8 cellular contexts compared by ENCODE assay signal in genomic region chr19:34481861-34482379, GRCh38. TPM values are rescaled to one million over a fixed set of nuclear protein-coding genes. Genes with fewer than 3 reads are reported as not detected.
DNase-seq lines count a peak whose midpoint lies in the region; ATAC-seq, FAIRE-seq and TF ChIP-seq lines count a peak whose summit lies in the region.

No MANE protein-coding gene starts in this region.

- H3K4me3 Mint-ChIP-seq in activated CD8-positive, alpha-beta memory T cell treated with anti-CD3 and anti-CD28 coated beads, Interleukin-2, amount 10 ng/mL, durations not matched to agents 7 days and 5 days: no peak overlapping the region

- no peak for TF ChIP-seq EP300 in SK-N-SH (IDR thresholded peaks at IDR 0.05; ENCODE audit: borderline replicate concordance in 1 of 2, low read depth in 1 of 2, low read length in 1 of 2)

- H3K27ac ChIP-seq in SK-N-SH (ENCODE audit: low read depth in 2 of 2, low read length in 1 of 2) (no peak overlapping the region), pancreas (no peak overlapping the region)

- peaks cover 48% of the 10 kb centered on the region for H3K27me3 Mint-ChIP-seq in activated CD8-positive, alpha-beta memory T cell treated with anti-CD3 and anti-CD28 coated beads, Interleukin-2, amount 10 ng/mL, durations not matched to agents 7 days and 5 days

- ATAC-seq in pancreas (peak in 3 of 4 donors; percentile 33 to 46 (median 34)), GM19351 (IDR thresholded peaks at IDR 0.05; ENCODE audit: unreplicated experiment) (no peak)
- ATAC-seq in activated CD8-positive, alpha-beta memory T cell treated with anti-CD3 and anti-CD28 coated beads, Interleukin-2, amount 10 ng/mL, durations not matched to agents 7 days and 5 days: no peak

- H3K4me1 ChIP-seq in SK-N-SH (ENCODE audit: control insufficient read depth in 1 of 2, insufficient read depth in 2 of 2, low read depth in 1 of 2, low read length in 1 of 2): peaks cover 0 to 6% of the 10 kb centered on the region in 2 experiments; a peak in 2 of 4 replicates
- no peaks in the 10 kb centered on the region for H3K4me1 ChIP-seq in pancreas

- H3K9me3 ChIP-seq in SK-N-SH (no peaks in the 10 kb centered on the region), pancreas (no peaks in the 10 kb centered on the region)

- H3K9me2 ChIP-seq in SK-N-SH: no peaks in the 10 kb centered on the region

- no peaks in the 10 kb centered on the region for H3K9me3 Mint-ChIP-seq in activated CD8-positive, alpha-beta memory T cell treated with anti-CD3 and anti-CD28 coated beads, Interleukin-2, amount 10 ng/mL, durations not matched to agents 7 days and 5 days (ENCODE audit: low read depth)

- no CpG with 5 or more reads among the region's 84 CpGs for WGBS in SK-N-SH (ENCODE audit: low lambda C conversion rate)
- WGBS in pancreas, 2 donors: 0 to 2% methylated on average over 37 to 84 of the region's 84 CpGs

- H3F3A ChIP-seq in SK-N-SH (replicated peaks; ENCODE audit: insufficient read depth): peaks cover 3% of the 10 kb centered on the region

- no peak overlapping the region for H3K27ac Mint-ChIP-seq in activated CD8-positive, alpha-beta memory T cell treated with anti-CD3 and anti-CD28 coated beads, Interleukin-2, amount 10 ng/mL, durations not matched to agents 7 days and 5 days

- DNase-seq in AG20443 (ENCODE audit: low spot score) (peak; percentile 87), SK-N-SH (peak; percentile 77), foreskin fibroblast (peak; percentile 64 to 82), pancreas (no peak), DMS79 (lab: John Stamatoyannopoulos, UW) (no peak)
- DNase-seq in activated CD8-positive, alpha-beta memory T cell treated with anti-CD3 and anti-CD28 coated beads, Interleukin-2, amount 10 ng/mL, durations not matched to agents 7 days and 5 days: no peak
- no peak for DNase-seq in stimulated activated naive CD4-positive, alpha-beta T cell treated with Interleukin-2 at 50 U/mL for 16 hours (lab: John Stamatoyannopoulos, UW)

- intact Hi-C loops in pancreas (cut with DNase I): no loop called here

- peaks cover 3% of the 10 kb centered on the region for H3K4me1 Mint-ChIP-seq in activated CD8-positive, alpha-beta memory T cell treated with anti-CD3 and anti-CD28 coated beads, Interleukin-2, amount 10 ng/mL, durations not matched to agents 7 days and 5 days

- H3K9ac ChIP-seq in SK-N-SH: peak overlapping the region; percentile 71; the same call in 1 of the 2 replicates

- FAIRE-seq in pancreas (lab: Jason Lieb, UNC): no peak

- peak overlapping the region; percentile 57 to 74 for H3K4me3 ChIP-seq in SK-N-SH (ENCODE audit: low read depth in 2 of 2, low read length in 1 of 2)
- peak overlapping the region; percentile 74 to 76 for H3K4me3 ChIP-seq in foreskin fibroblast (ENCODE audit: low read depth in 1 of 2, low read length in 2 of 2)
- H3K4me3 ChIP-seq in pancreas: peak overlapping the region; percentile 26 to 49 (median 36)

- H4K20me1 ChIP-seq in SK-N-SH (ENCODE audit: insufficient read depth): peaks cover 43% of the 10 kb centered on the region

- CTCF ChIA-PET in SK-N-SH (lab: Yijun Ruan, JAX): interaction anchor here (0.6 to 1.1 kb wide), 2 partner anchors 19 to 83 kb away, joined by 3 to 6 read pairs; no protein-coding TSS in a partner anchor
- CTCF ChIA-PET in activated CD8-positive, alpha-beta memory T cell treated with anti-CD3 and anti-CD28 coated beads, Interleukin-2, amount 10 ng/mL, durations not matched to agents 7 days and 5 days (lab: Charles Lee): no interaction called here

- H3K36me3 ChIP-seq in SK-N-SH (replicated peaks in 1 of 2; ENCODE audit: control insufficient read depth in 1 of 2, insufficient read depth in 2 of 2, low read length in 1 of 2) (no peaks in the 10 kb centered on the region), pancreas (no peaks in the 10 kb centered on the region)

- TF ChIP-seq CTCF in SK-N-SH (IDR thresholded peaks at IDR 0.05) (no peak), foreskin fibroblast (IDR thresholded peaks at IDR 0.05; ENCODE audit: low read depth, low read length) (no peak), pancreas (IDR thresholded peaks at IDR 0.05) (no peak)

- POLR2A ChIA-PET in SK-N-SH (lab: Yijun Ruan, JAX): no interaction called here

- H3K79me2 ChIP-seq in SK-N-SH (ENCODE audit: insufficient read depth): peaks cover 48% of the 10 kb centered on the region

- H3K4me2 ChIP-seq in SK-N-SH: no peak overlapping the region

- no peak overlapping the region for H2AFZ ChIP-seq in SK-N-SH (ENCODE audit: low read depth)

- no peaks in the 10 kb centered on the region for H3K36me3 Mint-ChIP-seq in activated CD8-positive, alpha-beta memory T cell treated with anti-CD3 and anti-CD28 coated beads, Interleukin-2, amount 10 ng/mL, durations not matched to agents 7 days and 5 days

- no peak for TF ChIP-seq RAD21 in SK-N-SH (IDR thresholded peaks at IDR 0.05; ENCODE audit: low read length)

- H3K27me3 ChIP-seq in SK-N-SH (ENCODE audit: insufficient read depth): no peaks in the 10 kb centered on the region
- no peaks in the 10 kb centered on the region for H3K27me3 ChIP-seq in pancreas

TF ChIP-seq in SK-N-SH, 30 proteins besides CTCF, POLR2A, EP300 and RAD21 (continues in another document):
- TF ChIP-seq IRF3 (IDR thresholded peaks at IDR 0.05; ENCODE audit: low read depth, low read length): no peak
- TF ChIP-seq, protein P1, sequence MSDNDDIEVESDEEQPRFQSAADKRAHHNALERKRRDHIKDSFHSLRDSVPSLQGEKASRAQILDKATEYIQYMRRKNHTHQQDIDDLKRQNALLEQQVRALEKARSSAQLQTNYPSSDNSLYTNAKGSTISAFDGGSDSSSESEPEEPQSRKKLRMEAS (IDR thresholded peaks at IDR 0.05; ENCODE audit: low read depth): no peak
- TF ChIP-seq RCOR1 (IDR thresholded peaks at IDR 0.05; ENCODE audit: low read length): no peak
- no peak for TF ChIP-seq NFIC (IDR thresholded peaks at IDR 0.05; ENCODE audit: borderline replicate concordance)
- TF ChIP-seq YY1 (IDR thresholded peaks at IDR 0.05; ENCODE audit: low read depth): no peak
- no peak for TF ChIP-seq RXRA (IDR thresholded peaks at IDR 0.05; ENCODE audit: borderline replicate concordance, low read depth)
- TF ChIP-seq, protein P2, sequence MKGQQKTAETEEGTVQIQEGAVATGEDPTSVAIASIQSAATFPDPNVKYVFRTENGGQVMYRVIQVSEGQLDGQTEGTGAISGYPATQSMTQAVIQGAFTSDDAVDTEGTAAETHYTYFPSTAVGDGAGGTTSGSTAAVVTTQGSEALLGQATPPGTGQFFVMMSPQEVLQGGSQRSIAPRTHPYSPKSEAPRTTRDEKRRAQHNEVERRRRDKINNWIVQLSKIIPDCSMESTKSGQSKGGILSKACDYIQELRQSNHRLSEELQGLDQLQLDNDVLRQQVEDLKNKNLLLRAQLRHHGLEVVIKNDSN (IDR thresholded peaks at IDR 0.05; ENCODE audit: borderline replicate concordance, low read depth): no peak
- TF ChIP-seq EZH2phosphoT487 (IDR thresholded peaks at IDR 0.05; ENCODE audit: borderline replicate concordance, low read depth): no peak
- TF ChIP-seq GATA2 (CRISPR knock-in tag; IDR thresholded peaks at IDR 0.05): no peak
- no peak for TF ChIP-seq TEAD4 (IDR thresholded peaks at IDR 0.05; ENCODE audit: borderline replicate concordance, insufficient read depth)
- no peak for TF ChIP-seq ELF1 (IDR thresholded peaks at IDR 0.05)
- TF ChIP-seq JUND (IDR thresholded peaks at IDR 0.05): no peak
- TF ChIP-seq FOXM1 (IDR thresholded peaks at IDR 0.05; ENCODE audit: low read depth): no peak
- TF ChIP-seq NRF1 (IDR thresholded peaks at IDR 0.05; ENCODE audit: low read depth, low read length): no peak
- no peak for TF ChIP-seq FOSL2 (IDR thresholded peaks at IDR 0.05; ENCODE audit: borderline replicate concordance, low read depth)

RNA-seq across cellular contexts. Expression of gene WTIP, which starts 0.4 kb away (rescaled TPM):
- polyA plus RNA-seq in SK-N-SH (2012; rRNA removed) (24.1 and 27.7 TPM in 2 replicates), pancreas (1 to 10 TPM; 3.9 to 4.9 TPM)
- 12.2 and 21.8 TPM in 2 replicates for polyA plus RNA-seq in SK-N-SH (2012; cell fraction: cytosol; rRNA removed)
- 20.6 and 31.8 TPM in 2 replicates for polyA plus RNA-seq in SK-N-SH (2012; cell fraction: nucleus; rRNA removed)
- 10 to 100 TPM in 1 of 6 donors, 1 to 10 TPM in 5; 3.4 to 11.3 (median 4.4) TPM for total RNA-seq in pancreas
- total RNA-seq in activated CD8-positive, alpha-beta memory T cell treated with anti-CD3 and anti-CD28 coated beads, Interleukin-2, amount 10 ng/mL, durations not matched to agents 7 days and 5 days: under 1 TPM; 0.33 to 0.99 TPM

RNA-seq across cellular contexts. Expression of gene UBA2, which starts 53.7 kb away (rescaled TPM):
- 117 and 133 TPM in 2 replicates for polyA plus RNA-seq in SK-N-SH (2012; rRNA removed)
- polyA plus RNA-seq in SK-N-SH (2012; cell fraction: cytosol; rRNA removed): 144 and 150 TPM in 2 replicates
- polyA plus RNA-seq in SK-N-SH (2012; cell fraction: nucleus; rRNA removed): 38.5 and 73.1 TPM in 2 replicates
- total RNA-seq in pancreas: 10 to 100 TPM; 31.0 to 42.1 (median 37.5) TPM
- polyA plus RNA-seq in pancreas: 10 to 100 TPM; 22.7 to 38.8 TPM
- total RNA-seq in activated CD8-positive, alpha-beta memory T cell treated with anti-CD3 and anti-CD28 coated beads, Interleukin-2, amount 10 ng/mL, durations not matched to agents 7 days and 5 days: 100 to 1,000 TPM; 123 to 139 TPM

Comparison
In these comparisons a context has a peak if more than half of its experiments do, and no peak if none do; other contexts are left out.
1. DNase-seq: peak in AG20443 (single experiment), SK-N-SH (single experiment) and foreskin fibroblast (2 of 2); none in pancreas (0 of 6), DMS79 (single experiment), activated CD8-positive, alpha-beta memory T cell treated with anti-CD3 and anti-CD28 coated beads, Interleukin-2, amount 10 ng/mL, durations not matched to agents 7 days and 5 days (single experiment) and stimulated activated naive CD4-positive, alpha-beta T cell treated with Interleukin-2 at 50 U/mL for 16 hours (single experiment).
2. ATAC-seq: peak in pancreas (3 of 4); none in activated CD8-positive, alpha-beta memory T cell treated with anti-CD3 and anti-CD28 coated beads, Interleukin-2, amount 10 ng/mL, durations not matched to agents 7 days and 5 days (single experiment) and GM19351 (single experiment).
3. Peak in every context shown above with its lines, with median percentiles within 50 percentile points of each other: H3K4me3 ChIP-seq.